ENCODE assay signal across 13 cellular contexts in genomic region chr9:71681104-71681707, GRCh38.
DNase-seq lines count a peak whose midpoint lies in the region; ATAC-seq and TF ChIP-seq lines count a peak whose summit lies in the region.
"Had no signal": no experiment of that assay in that cellular context is flagged by ENCODE, and none has a peak within 500 bp of the region (broad histone marks: within the 10 kb centered on the region; RNA-seq: fewer than 3 reads in every experiment).

No MANE protein-coding gene starts in this region.

- POLR2A ChIA-PET in Caco-2 (lab: Charles Lee): no interaction called here

- H3K27me3 Mint-ChIP-seq in Caco-2 (ENCODE audit: insufficient read depth, unreplicated experiment) (no peaks in the 10 kb centered on the region), brain (no peaks in the 10 kb centered on the region)
- H3K27me3 Mint-ChIP-seq: CD4-positive, alpha-beta T cell had no signal

- no peak overlapping the region for H3K18ac ChIP-seq in mesenchymal stem cell (ENCODE audit: low read depth in 1 of 2, low read length in 2 of 2)

- H3K27ac ChIP-seq in mesenchymal stem cell (ENCODE audit: low read length, poor library complexity, severe bottlenecking): peak overlapping the region; percentile 93

- H2AFZ ChIP-seq in mesenchymal stem cell (ENCODE audit: low read depth, low read length): no peak overlapping the region

- no peaks in the 10 kb centered on the region for H3K9me3 ChIP-seq in Caco-2
- peaks cover under 1% of the 10 kb centered on the region for H3K9me3 ChIP-seq in mesenchymal stem cell (ENCODE audit: control insufficient read depth, low read length)

- H3K36me3 Mint-ChIP-seq in Caco-2 (ENCODE audit: insufficient read depth, unreplicated experiment) (peaks cover 27% of the 10 kb centered on the region), brain (peaks cover 24% of the 10 kb centered on the region)

- H3K4me3 Mint-ChIP-seq in Caco-2 (ENCODE audit: unreplicated experiment) (no peak overlapping the region), brain (no peak overlapping the region)
- H3K4me3 Mint-ChIP-seq: CD4-positive, alpha-beta T cell had no signal

- no peak overlapping the region for H3K4me2 ChIP-seq in mesenchymal stem cell (ENCODE audit: low read length, poor library complexity, severe bottlenecking)

- H4K91ac ChIP-seq in mesenchymal stem cell (ENCODE audit: low read length): no peak overlapping the region

- H2BK5ac ChIP-seq in mesenchymal stem cell (ENCODE audit: low read depth, low read length, poor library complexity, severe bottlenecking): peak overlapping the region; percentile 57

- peak overlapping the region; percentile 59 for H3K9ac ChIP-seq in mesenchymal stem cell (ENCODE audit: low read length)

- no peak overlapping the region for H2BK12ac ChIP-seq in mesenchymal stem cell (ENCODE audit: low read length in 2 of 2)

- peak; percentile 48 for ATAC-seq in HG02759 (IDR thresholded peaks at IDR 0.05; ENCODE audit: unreplicated experiment)
- ATAC-seq in HG03139 (IDR thresholded peaks at IDR 0.05; ENCODE audit: unreplicated experiment): no peak
- no peak for ATAC-seq in HG03045 (IDR thresholded peaks at IDR 0.05; ENCODE audit: unreplicated experiment)

- BruUV-seq in Caco-2 (replicated peaks; lab: Mats Ljungman, UMichigan): no TSS peak

- H3K36me3 ChIP-seq in Caco-2 (ENCODE audit: control insufficient read depth, insufficient read depth, low read length): no peaks in the 10 kb centered on the region
- H3K36me3 ChIP-seq in mesenchymal stem cell (ENCODE audit: control insufficient read depth in 1 of 2, insufficient read depth in 2 of 2, low read depth in 1 of 2, low read length in 2 of 2): peaks cover 6 to 19% of the 10 kb centered on the region in 2 experiments

- CTCF ChIA-PET in Caco-2 (lab: Charles Lee): no interaction called here

- peaks cover 21% of the 10 kb centered on the region; the same call in 1 of the 2 replicates for H3K4me1 ChIP-seq in Caco-2
- H3K4me1 ChIP-seq in mesenchymal stem cell (ENCODE audit: control insufficient read depth, insufficient read depth, low read depth, low read length): peaks cover 14% of the 10 kb centered on the region

- H2BK120ac ChIP-seq in mesenchymal stem cell (ENCODE audit: low read depth, low read length): no peak overlapping the region

- TF ChIP-seq CTCF in Caco-2 (IDR thresholded peaks at IDR 0.05; ENCODE audit: insufficient read depth in 1 of 2, low read depth in 1 of 2, low read length in 1 of 2, severe bottlenecking in 1 of 2, unreplicated experiment in 1 of 2) (no peak), brain (conservative IDR thresholded peaks at IDR 0.05) (no peak)

- H3K9me3 Mint-ChIP-seq in Caco-2 (ENCODE audit: unreplicated experiment) (no peaks in the 10 kb centered on the region), brain (peaks cover 0 to 4% (median 4%) of the 10 kb centered on the region in 5 experiments)
- H3K9me3 Mint-ChIP-seq: CD4-positive, alpha-beta T cell had no signal

- H3K27me3 ChIP-seq in Caco-2 (replicated peaks; ENCODE audit: control insufficient read depth, insufficient read depth, low read length) (no peaks in the 10 kb centered on the region), mesenchymal stem cell (ENCODE audit: control insufficient read depth in 1 of 2, insufficient read depth in 1 of 2, low read length in 2 of 2) (no peaks in the 10 kb centered on the region)

- H3K79me1 ChIP-seq in mesenchymal stem cell (replicated peaks; ENCODE audit: low read length, poor library complexity, severe bottlenecking): peaks cover 6% of the 10 kb centered on the region

- H3K4ac ChIP-seq in mesenchymal stem cell (ENCODE audit: low read depth in 1 of 2, low read length in 2 of 2): no peak overlapping the region

- H3K4me3 ChIP-seq in Caco-2 (ENCODE audit: low read depth, low read length) (no peak overlapping the region), mesenchymal stem cell (ENCODE audit: insufficient read depth in 1 of 2, low read depth in 1 of 2, low read length in 2 of 2) (no peak overlapping the region)

- no peak overlapping the region for H3K23ac ChIP-seq in mesenchymal stem cell (ENCODE audit: low read length in 2 of 2)

- intact Hi-C loops in Caco-2 (cut with micrococcal nuclease; ENCODE audit: unreplicated experiment): loop anchor here (10.0 kb wide), 1 partner anchor 76 kb away; no protein-coding TSS in a partner anchor

- H3K4me1 Mint-ChIP-seq in Caco-2 (ENCODE audit: low read depth, unreplicated experiment) (peaks cover 6% of the 10 kb centered on the region), brain (peaks cover 70% of the 10 kb centered on the region)

- H2AK5ac ChIP-seq in mesenchymal stem cell (ENCODE audit: low read length, severe bottlenecking): no peak overlapping the region

- no peak overlapping the region for H3K14ac ChIP-seq in mesenchymal stem cell (ENCODE audit: low read length in 2 of 2)

- H3K27ac Mint-ChIP-seq in Caco-2 (ENCODE audit: unreplicated experiment): peak overlapping the region; percentile 69
- peak overlapping the region in 3 of 5 experiments; percentile 23 to 86 (median 27) for H3K27ac Mint-ChIP-seq in brain

- DNase-seq in Caco-2: no peak
- peak; percentile 46 for DNase-seq in mesenchymal stem cell
- no peak for DNase-seq in mucosa of gallbladder (ENCODE audit: low spot score)
- DNase-seq in DMS153 treated with DMSO at 0.1 percent for 48 hours (lab: John Stamatoyannopoulos, UW; ENCODE audit: unreplicated experiment): no peak
- DNase-seq: activated CD4-positive, alpha-beta T cell treated with anti-CD3 and anti-CD28 coated beads, Interleukin-2, amount 50 U/mL, for 4 hours; amygdala; CD4-positive, alpha-beta T cell; NCI-H1930; SHP77 had no signal

- H2BK15ac ChIP-seq in mesenchymal stem cell (ENCODE audit: low read depth, poor library complexity, severe bottlenecking): no peak overlapping the region

- WGBS in mesenchymal stem cell: no CpG with 5 or more reads among the region's 1 CpG

- no peak overlapping the region for H4K8ac ChIP-seq in mesenchymal stem cell (ENCODE audit: low read length)
